ENCODE assay signal across 32 cellular contexts in the genomic region with DNA sequence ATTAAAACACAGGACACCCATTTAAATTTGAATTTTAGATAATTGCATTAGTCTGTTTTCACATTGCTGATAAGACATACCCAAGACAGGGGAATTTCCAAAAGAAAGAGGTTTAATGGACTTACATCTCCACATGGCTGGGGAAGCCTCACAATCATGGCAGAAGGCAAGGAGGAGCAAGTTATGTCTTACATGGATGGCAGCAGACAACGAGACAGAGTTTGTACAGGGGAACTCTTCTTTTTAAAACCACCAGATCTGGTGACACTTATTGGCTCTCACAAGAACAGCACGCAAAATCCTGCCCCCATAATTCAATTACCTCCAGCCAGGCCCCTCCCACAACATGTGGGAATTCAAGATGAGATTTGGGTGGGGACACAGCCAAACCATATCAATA.
"Had no signal": no experiment of that assay in that cellular context is flagged by ENCODE, and none has a peak within 500 bp of the region (broad histone marks: within the 10 kb centered on the region; RNA-seq: fewer than 3 reads in every experiment).

No MANE protein-coding gene starts in this region.

- H3K27me3 ChIP-seq: adrenal gland, body of pancreas, brain microvascular endothelial cell, breast epithelium had no signal

- H3K27ac ChIP-seq: adrenal gland, body of pancreas, brain microvascular endothelial cell, breast epithelium, VCaP had no signal

- DNase-seq: activated B cell treated with CpG ODN at 0.5 μM for 24 hours; activated CD4-positive, alpha-beta memory T cell treated with anti-CD3 and anti-CD28 coated beads for 36 hours; activated CD4-positive, alpha-beta T cell treated with anti-CD3 and anti-CD28 coated beads for 4 hours; activated CD4-positive, alpha-beta T cell treated with anti-CD3 and anti-CD28 coated beads, Interleukin-2, amount 10 ng/mL, durations not matched to agents 24 days and 14 days; activated CD4-positive, alpha-beta T cell treated with anti-CD3 and anti-CD28 coated beads, Interleukin-2, amount 50 U/mL, for 1 hour; activated CD4-positive, alpha-beta T cell treated with anti-CD3 and anti-CD28 coated beads, Interleukin-2, amount 50 U/mL, for 4 hours; activated CD4-positive, CD25-positive, alpha-beta regulatory T cell treated with anti-CD3 and anti-CD28 coated beads, Interleukin-2, amount 50 U/mL, for 72 hours; activated CD8-positive, alpha-beta memory T cell treated with anti-CD3 and anti-CD28 coated beads, Interleukin-2, amount 10 ng/mL, durations not matched to agents 7 days and 5 days; activated CD8-positive, alpha-beta T cell treated with anti-CD3 and anti-CD28 coated beads for 36 hours; activated effector memory CD4-positive, alpha-beta T cell treated with Interleukin-2 at 50 U/mL for 16 hours; activated gamma-delta T cell; activated naive CD4-positive, alpha-beta T cell treated with anti-CD3 and anti-CD28 coated beads, Interleukin-2, amount 10 ng/mL, durations not matched to agents 7 days and 5 days; activated naive CD4-positive, alpha-beta T cell treated with Interleukin-2 at 50 U/mL for 16 hours; activated T-cell treated with anti-CD3 and anti-CD28 coated beads for 4 hours; activated T-cell treated with anti-CD3 and anti-CD28 coated beads, Interleukin-2, amount 50 U/mL, for 1 hour; activated T-cell treated with anti-CD3 and anti-CD28 coated beads, Interleukin-2, amount 50 U/mL, for 48 hours; amniotic stem cell; body of pancreas; brain microvascular endothelial cell; central memory CD4-positive, alpha-beta T cell; SW 1271; T-helper 1 cell; T-helper 2 cell; T-helper 9 cell had no signal

- H3K36me3 Mint-ChIP-seq: activated naive CD4-positive, alpha-beta T cell treated with anti-CD3 and anti-CD28 coated beads, Interleukin-2, amount 10 ng/mL, durations not matched to agents 7 days and 5 days; activated naive CD4-positive, alpha-beta T cell treated with anti-CD3 and anti-CD28 coated beads, Interleukin-2, amount 50 U/mL, for 24 hours had no signal

- H3K9me3 Mint-ChIP-seq: activated CD4-positive, alpha-beta T cell treated with anti-CD3 and anti-CD28 coated beads, Interleukin-2, amount 10 ng/mL, durations not matched to agents 24 days and 14 days; activated naive CD4-positive, alpha-beta T cell treated with anti-CD3 and anti-CD28 coated beads, Interleukin-2, amount 10 ng/mL, durations not matched to agents 7 days and 5 days; activated T-helper 2 cell treated with anti-CD3 and anti-CD28 coated beads, Interferon-gamma antibody, Interleukin-2, Interleukin-4, amounts not matched to agents 10 μg/mL and 5 μg/mL and 100 μg/mL, durations not matched to agents 14 hours and 24 hours and 36 hours; T-helper 1 cell treated with Interleukin-12 subunit alpha and Interleukin-12 subunit beta and Interleukin-4 antibody, amounts not matched to agents 30 μg/mL and 1 μg/mL, for 36 hours; T-helper 2 cell treated with Interferon-gamma antibody and Interleukin-4, amounts not matched to agents 5 μg/mL and 100 μg/mL, for 36 hours had no signal

- H3K27ac Mint-ChIP-seq: activated B cell treated with CpG ODN at 0.5 μM for 24 hours; activated CD4-positive, alpha-beta memory T cell treated with anti-CD3 and anti-CD28 coated beads for 36 hours; activated CD4-positive, alpha-beta T cell treated with anti-CD3 and anti-CD28 coated beads, Interleukin-2, amount 10 ng/mL, durations not matched to agents 24 days and 14 days; activated CD8-positive, alpha-beta memory T cell treated with anti-CD3 and anti-CD28 coated beads, Interleukin-2, amount 10 ng/mL, durations not matched to agents 7 days and 5 days; activated CD8-positive, alpha-beta T cell treated with anti-CD3 and anti-CD28 coated beads for 36 hours; activated naive CD4-positive, alpha-beta T cell treated with anti-CD3 and anti-CD28 coated beads, Interleukin-2, amount 10 ng/mL, durations not matched to agents 7 days and 5 days; activated naive CD4-positive, alpha-beta T cell treated with anti-CD3 and anti-CD28 coated beads, Interleukin-2, amount 50 U/mL, for 24 hours; activated naive CD8-positive, alpha-beta T cell; activated T-helper 2 cell treated with anti-CD3 and anti-CD28 coated beads, Interferon-gamma antibody, Interleukin-2, Interleukin-4, amounts not matched to agents 10 μg/mL and 5 μg/mL and 100 μg/mL, durations not matched to agents 14 hours and 24 hours and 36 hours; T-helper 1 cell treated with Interleukin-12 subunit alpha and Interleukin-12 subunit beta and Interleukin-4 antibody, amounts not matched to agents 30 μg/mL and 1 μg/mL, for 36 hours; T-helper 2 cell treated with Interferon-gamma antibody and Interleukin-4, amounts not matched to agents 5 μg/mL and 100 μg/mL, for 36 hours had no signal

- H3K4me3 ChIP-seq: adrenal gland, body of pancreas, breast epithelium had no signal

- H3K4me3 Mint-ChIP-seq: activated B cell treated with CpG ODN at 0.5 μM for 24 hours; activated CD4-positive, alpha-beta memory T cell treated with anti-CD3 and anti-CD28 coated beads for 36 hours; activated CD4-positive, alpha-beta T cell treated with anti-CD3 and anti-CD28 coated beads, Interleukin-2, amount 10 ng/mL, durations not matched to agents 24 days and 14 days; activated CD8-positive, alpha-beta memory T cell treated with anti-CD3 and anti-CD28 coated beads, Interleukin-2, amount 10 ng/mL, durations not matched to agents 7 days and 5 days; activated CD8-positive, alpha-beta T cell treated with anti-CD3 and anti-CD28 coated beads for 36 hours; activated naive CD4-positive, alpha-beta T cell treated with anti-CD3 and anti-CD28 coated beads, Interleukin-2, amount 10 ng/mL, durations not matched to agents 7 days and 5 days; activated naive CD4-positive, alpha-beta T cell treated with anti-CD3 and anti-CD28 coated beads, Interleukin-2, amount 50 U/mL, for 24 hours; activated naive CD8-positive, alpha-beta T cell; T-helper 1 cell treated with Interleukin-12 subunit alpha and Interleukin-12 subunit beta and Interleukin-4 antibody, amounts not matched to agents 30 μg/mL and 1 μg/mL, for 36 hours; T-helper 2 cell treated with Interferon-gamma antibody and Interleukin-4, amounts not matched to agents 5 μg/mL and 100 μg/mL, for 36 hours had no signal
